1 cellular context compared by ENCODE assay signal in genomic region chr6:18226451-18226850, GRCh38.
A peak's percentile ranks its signal among the peaks of the same experiment; 100 is the strongest.
TF ChIP-seq lines count a peak whose summit lies in the region.

No MANE protein-coding gene starts in this region.

TF ChIP-seq in HepG2, 621 proteins besides CTCF, POLR2A, EP300 and RAD21 (continued from another document):
- peak; percentile 53 for TF ChIP-seq RBM22 (optimal IDR thresholded peaks at IDR 0.05; ENCODE audit: low read length)
